12 cellular contexts compared by ENCODE assay signal in genomic region chr17:46823657-46824056, GRCh38. TPM values are rescaled to one million over a fixed set of nuclear protein-coding genes. Genes with fewer than 3 reads are reported as not detected.
"Had no signal": no experiment of that assay in that cellular context is flagged by ENCODE, and none has a peak within 500 bp of the region (broad histone marks: within the 10 kb centered on the region; RNA-seq: fewer than 3 reads in every experiment).

No MANE protein-coding gene starts in this region.

- H3K27ac ChIP-seq: GM23248 had no signal

- DNase-seq: GM23248, GOT3, H7, H9, HCEC 1CT, HFFc6 had no signal

- H3K4me2 ChIP-seq: GM23338 had no signal

- H3K36me3 ChIP-seq: HAP-1 had no signal

- H3K4me3 ChIP-seq: GM23248, GM23338, HAP-1 had no signal

- H2AFZ ChIP-seq: GM23248, GM23338 had no signal

- H3K9ac ChIP-seq: GM23248 had no signal

- H3K4me1 ChIP-seq: HAP-1 had no signal

- FAIRE-seq: H1, H54 had no signal

- ATAC-seq: GM23338, HCT116 had no signal

- H3K9me3 ChIP-seq: HAP-1 had no signal

RNA-seq across cellular contexts. Expression of gene WNT9B, which starts 27.7 kb away (rescaled TPM):
- total RNA-seq: GM23248, H1, H4, HFFc6 had no signal
- polyA plus RNA-seq: GM23248, GM23338 had no signal
